In the genomic region with DNA sequence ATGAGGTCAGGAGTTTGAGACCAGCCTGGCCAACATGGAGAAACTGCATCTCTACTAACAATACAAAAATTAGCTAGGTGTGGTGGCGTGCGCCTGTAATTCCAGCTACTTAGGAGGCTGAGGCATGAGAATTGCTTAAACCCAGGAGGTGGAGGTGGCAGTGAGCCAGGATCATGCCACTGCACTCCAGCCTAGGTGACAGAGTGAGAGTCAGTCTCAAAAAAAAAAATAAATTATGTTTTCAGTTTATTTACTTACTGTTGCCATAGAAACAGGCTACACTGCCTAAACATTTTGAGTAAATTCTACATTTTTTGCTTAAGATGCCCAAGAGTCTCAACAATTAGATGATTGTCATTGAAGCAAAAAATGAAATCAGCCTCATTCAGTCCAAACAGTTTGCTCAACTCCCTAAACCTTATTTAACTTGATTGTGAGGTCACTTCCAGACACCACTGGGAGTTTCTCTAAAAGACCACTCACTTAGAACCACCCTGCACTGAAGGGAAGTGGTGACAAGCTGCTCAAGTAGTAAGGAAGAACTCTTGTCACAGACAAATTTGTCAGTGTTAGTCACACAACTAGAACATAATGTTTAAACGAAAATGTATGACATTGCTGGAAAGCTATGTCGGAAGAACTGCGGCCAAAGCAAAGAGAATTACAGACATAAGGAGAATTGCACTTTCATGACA, we compare ENCODE assay signal across 9 cellular contexts. TPM values are rescaled to one million over a fixed set of nuclear protein-coding genes. Genes with fewer than 3 reads are reported as not detected.
DNase-seq lines count a peak whose midpoint lies in the region; ATAC-seq and TF ChIP-seq lines count a peak whose summit lies in the region.
"Had no signal": no experiment of that assay in that cellular context is flagged by ENCODE, and none has a peak within 500 bp of the region (broad histone marks: within the 10 kb centered on the region; RNA-seq: fewer than 3 reads in every experiment).

No MANE protein-coding gene starts in this region.

- H4K20me1 ChIP-seq in H9 (ENCODE audit: control insufficient read depth, insufficient read depth, insufficient read length) = no peaks in the 10 kb centered on the region

- no peak overlapping the region for H3K23ac ChIP-seq in H9 (ENCODE audit: insufficient read length, low read depth, low read length)

- H2BK120ac ChIP-seq in H9 (ENCODE audit: low read depth, low read length, poor library complexity, severe bottlenecking) = no peak overlapping the region

- H2BK12ac ChIP-seq in H9 (ENCODE audit: insufficient read length, low read depth, low read length) = no peak overlapping the region

- H2BK5ac ChIP-seq in H9 (ENCODE audit: insufficient read length, low read length) = no peak overlapping the region

- no peak overlapping the region for H3K4me2 ChIP-seq in H9 (ENCODE audit: insufficient read depth, insufficient read length, low read length)
- H3K4me2 ChIP-seq: KMS-11 had no signal

- H4K8ac ChIP-seq in H9 (replicated peaks; ENCODE audit: insufficient read length, low read depth, low read length) = no peak overlapping the region

- no peak overlapping the region for H3K4me3 Mint-ChIP-seq in H9

- no peak overlapping the region for H2BK15ac ChIP-seq in H9 (ENCODE audit: low read depth, low read length)

- no peaks in the 10 kb centered on the region for H3K23me2 ChIP-seq in H9 (ENCODE audit: insufficient read length, low read depth, low read length, poor library complexity, severe bottlenecking)

- H2AK5ac ChIP-seq in H9 (ENCODE audit: insufficient read length, low read length) = no peak overlapping the region

- H3K79me2 ChIP-seq in H9 (ENCODE audit: insufficient read depth, low read length) = no peaks in the 10 kb centered on the region

- no peak overlapping the region; a peak in 1 of 7 replicates for H3K27ac Mint-ChIP-seq in H9

- no peak overlapping the region for H3K56ac ChIP-seq in H9 (ENCODE audit: insufficient read length, low read depth, low read length)

- peaks cover 2 to 3% of the 10 kb centered on the region in 2 experiments; a peak in 4 of 5 replicates for H3K9me3 Mint-ChIP-seq in H9

- H3K9ac ChIP-seq in H9 (ENCODE audit: extremely low read depth, insufficient read length, low read length) = no peak overlapping the region
- H3K9ac ChIP-seq: KMS-11 had no signal

- WGBS in H9 (ENCODE audit: extremely low coverage, insufficient read length, low lambda C conversion rate) = no CpG with 5 or more reads among the region's 5 CpGs

- H3K4me3 ChIP-seq in epithelial cell of esophagus (ENCODE audit: low read length) = no peak overlapping the region

- no peaks in the 10 kb centered on the region for H3K27me3 ChIP-seq in H9 (ENCODE audit: insufficient read depth, low read length)

- no peak for ATAC-seq in HG03378 (IDR thresholded peaks at IDR 0.05; ENCODE audit: unreplicated experiment)

- H3K18ac ChIP-seq in H9 (ENCODE audit: insufficient read length, low read depth, low read length) = no peak overlapping the region

- no peaks in the 10 kb centered on the region for H3K4me1 ChIP-seq in H9 (ENCODE audit: insufficient read depth, low read length)

- no peak overlapping the region for H3K14ac ChIP-seq in H9 (ENCODE audit: insufficient read depth, low read length)

- H3K36me3 Mint-ChIP-seq in H9 (ENCODE audit: insufficient read depth in 1 of 3, low read depth in 3 of 3) = no peaks in the 10 kb centered on the region

- no peak overlapping the region for H3T11ph ChIP-seq in H9 (ENCODE audit: low read length)

- no peaks in the 10 kb centered on the region for H3K9me3 ChIP-seq in H9 (ENCODE audit: control insufficient read depth, low read depth, low read length)

- peak; percentile 67 for DNase-seq in AG20443 (ENCODE audit: low spot score)
- DNase-seq in LHCN-M2 (ENCODE audit: low read depth) = peak; percentile 74
- DNase-seq in epithelial cell of esophagus (ENCODE audit: low read depth) = peak; percentile 66
- DNase-seq in myocyte (ENCODE audit: low read depth) = peak; percentile 36
- DNase-seq in H9 = no peak
- no peak for DNase-seq in NCI-H510A treated with DMSO at 0.1 percent for 48 hours (lab: John Stamatoyannopoulos, UW)
- DNase-seq in activated effector memory CD4-positive, alpha-beta T cell treated with anti-CD3 and anti-CD28 coated beads, Interleukin-2, amount 50 U/mL, for 16 hours = no peak

- H3K27me3 Mint-ChIP-seq in H9 (ENCODE audit: low read depth) = no peaks in the 10 kb centered on the region

- TF ChIP-seq CTCF in epithelial cell of esophagus (IDR thresholded peaks at IDR 0.05; ENCODE audit: insufficient read depth, low read depth, low read length, missing control alignments) (no peak), H9 (conservative IDR thresholded peaks at IDR 0.05) (no peak)

- H2AFZ ChIP-seq in H9 (ENCODE audit: low read length) = no peak overlapping the region

- H2BK20ac ChIP-seq in H9 (ENCODE audit: low read depth, low read length, poor library complexity, severe bottlenecking) = no peak overlapping the region

- no peak overlapping the region for H3K4ac ChIP-seq in H9 (ENCODE audit: low read depth, low read length)

- no peak overlapping the region for H3K27ac ChIP-seq in H9 (ENCODE audit: insufficient read length, low read depth, low read length)
- H3K27ac ChIP-seq: KMS-11 had no signal

- H4K91ac ChIP-seq in H9 (ENCODE audit: insufficient read length, low read depth, low read length) = no peak overlapping the region

- peaks cover 6 to 7% of the 10 kb centered on the region in 2 experiments; a peak in 3 of 4 replicates for H3K4me1 Mint-ChIP-seq in H9

- H4K5ac ChIP-seq in H9 (ENCODE audit: insufficient read length, low read depth, low read length) = no peak overlapping the region

- H3K79me1 ChIP-seq in H9 (ENCODE audit: insufficient read depth, low read depth, low read length, poor library complexity, severe bottlenecking) = no peaks in the 10 kb centered on the region

RNA-seq across cellular contexts. Expression of gene GNPNAT1, which starts 9.8 kb away (rescaled TPM):
- total RNA-seq in LHCN-M2 (2014; rRNA removed) = 38.1 and 40.2 TPM in 2 replicates
- 22.2 TPM for polyA plus RNA-seq in LHCN-M2 (2012)
- total RNA-seq in myocyte = 16.5 and 18.5 TPM in 2 replicates
- 15.9 TPM for polyA plus RNA-seq in myocyte (2012)
- 49.0 and 51.5 TPM in 2 replicates for total RNA-seq in H9 (2021)

Comparison
In these comparisons a context has a peak if more than half of its experiments do, and no peak if none do; other contexts are left out.
1. DNase-seq: peak in AG20443 (single experiment), LHCN-M2 (single experiment), epithelial cell of esophagus (single experiment) and myocyte (single experiment); none in H9 (single experiment), NCI-H510A treated with DMSO at 0.1 percent for 48 hours (single experiment) and activated effector memory CD4-positive, alpha-beta T cell treated with anti-CD3 and anti-CD28 coated beads, Interleukin-2, amount 50 U/mL, for 16 hours (single experiment).